In the genomic region with DNA sequence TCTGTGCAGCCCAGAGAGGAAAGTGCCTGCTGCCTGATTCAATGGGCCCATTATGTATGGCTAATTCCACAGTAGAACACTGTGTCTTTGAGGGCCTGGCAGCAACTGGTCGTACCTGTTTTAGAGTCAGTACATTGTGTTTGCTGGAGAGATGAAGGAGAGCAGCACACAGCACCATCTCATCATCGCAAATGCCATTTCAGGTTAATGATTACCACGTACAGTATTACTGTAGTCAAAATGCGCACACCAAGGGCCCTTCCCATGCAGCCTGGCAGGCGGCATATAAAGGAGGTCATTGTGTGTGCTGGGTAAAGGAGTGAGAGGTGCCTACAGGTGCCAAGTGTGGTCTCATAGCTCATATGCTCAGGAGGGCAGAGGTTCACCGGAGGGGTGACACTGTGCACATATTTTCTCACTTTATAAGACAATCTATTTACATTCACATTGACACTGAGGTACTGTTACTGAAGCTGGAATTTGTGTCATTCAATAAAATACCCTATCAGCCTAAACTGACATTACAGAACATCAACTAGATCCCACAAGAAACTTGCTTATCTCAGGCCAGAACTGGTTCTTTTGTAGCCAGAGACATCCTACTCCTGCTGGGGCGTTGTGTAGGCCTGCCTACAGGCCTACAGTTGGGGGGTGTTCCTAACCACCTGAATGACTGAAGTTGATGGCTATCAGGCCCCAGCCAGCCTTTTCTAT, we compare ENCODE assay signal across 1 cellular context.
TF ChIP-seq lines count a peak whose summit lies in the region.

No MANE protein-coding gene starts in this region.

TF ChIP-seq in HepG2, 621 proteins besides CTCF, POLR2A, EP300 and RAD21 (continued from another document and continues in another):
- TF ChIP-seq, protein P1, sequence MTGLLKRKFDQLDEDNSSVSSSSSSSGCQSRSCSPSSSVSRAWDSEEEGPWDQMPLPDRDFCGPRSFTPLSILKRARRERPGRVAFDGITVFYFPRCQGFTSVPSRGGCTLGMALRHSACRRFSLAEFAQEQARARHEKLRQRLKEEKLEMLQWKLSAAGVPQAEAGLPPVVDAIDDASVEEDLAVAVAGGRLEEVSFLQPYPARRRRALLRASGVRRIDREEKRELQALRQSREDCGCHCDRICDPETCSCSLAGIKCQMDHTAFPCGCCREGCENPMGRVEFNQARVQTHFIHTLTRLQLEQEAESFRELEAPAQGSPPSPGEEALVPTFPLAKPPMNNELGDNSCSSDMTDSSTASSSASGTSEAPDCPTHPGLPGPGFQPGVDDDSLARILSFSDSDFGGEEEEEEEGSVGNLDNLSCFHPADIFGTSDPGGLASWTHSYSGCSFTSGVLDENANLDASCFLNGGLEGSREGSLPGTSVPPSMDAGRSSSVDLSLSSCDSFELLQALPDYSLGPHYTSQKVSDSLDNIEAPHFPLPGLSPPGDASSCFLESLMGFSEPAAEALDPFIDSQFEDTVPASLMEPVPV (CRISPR knock-in tag; IDR thresholded peaks at IDR 0.05), result peak; percentile 34; the same call in 1 of the 2 replicates
- TF ChIP-seq, protein P2, sequence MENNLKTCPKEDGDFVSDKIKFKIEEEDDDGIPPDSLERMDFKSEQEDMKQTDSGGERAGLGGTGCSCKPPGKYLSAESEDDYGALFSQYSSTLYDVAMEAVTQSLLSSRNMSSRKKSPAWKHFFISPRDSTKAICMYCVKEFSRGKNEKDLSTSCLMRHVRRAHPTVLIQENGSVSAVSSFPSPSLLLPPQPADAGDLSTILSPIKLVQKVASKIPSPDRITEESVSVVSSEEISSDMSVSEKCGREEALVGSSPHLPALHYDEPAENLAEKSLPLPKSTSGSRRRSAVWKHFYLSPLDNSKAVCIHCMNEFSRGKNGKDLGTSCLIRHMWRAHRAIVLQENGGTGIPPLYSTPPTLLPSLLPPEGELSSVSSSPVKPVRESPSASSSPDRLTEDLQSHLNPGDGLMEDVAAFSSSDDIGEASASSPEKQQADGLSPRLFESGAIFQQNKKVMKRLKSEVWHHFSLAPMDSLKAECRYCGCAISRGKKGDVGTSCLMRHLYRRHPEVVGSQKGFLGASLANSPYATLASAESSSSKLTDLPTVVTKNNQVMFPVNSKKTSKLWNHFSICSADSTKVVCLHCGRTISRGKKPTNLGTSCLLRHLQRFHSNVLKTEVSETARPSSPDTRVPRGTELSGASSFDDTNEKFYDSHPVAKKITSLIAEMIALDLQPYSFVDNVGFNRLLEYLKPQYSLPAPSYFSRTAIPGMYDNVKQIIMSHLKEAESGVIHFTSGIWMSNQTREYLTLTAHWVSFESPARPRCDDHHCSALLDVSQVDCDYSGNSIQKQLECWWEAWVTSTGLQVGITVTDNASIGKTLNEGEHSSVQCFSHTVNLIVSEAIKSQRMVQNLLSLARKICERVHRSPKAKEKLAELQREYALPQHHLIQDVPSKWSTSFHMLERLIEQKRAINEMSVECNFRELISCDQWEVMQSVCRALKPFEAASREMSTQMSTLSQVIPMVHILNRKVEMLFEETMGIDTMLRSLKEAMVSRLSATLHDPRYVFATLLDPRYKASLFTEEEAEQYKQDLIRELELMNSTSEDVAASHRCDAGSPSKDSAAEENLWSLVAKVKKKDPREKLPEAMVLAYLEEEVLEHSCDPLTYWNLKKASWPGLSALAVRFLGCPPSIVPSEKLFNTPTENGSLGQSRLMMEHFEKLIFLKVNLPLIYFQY (CRISPR knock-in tag; IDR thresholded peaks at IDR 0.05; ENCODE audit: borderline replicate concordance), result peak; percentile 42; the same call in 1 of the 2 replicates
- TF ChIP-seq KDM4B (CRISPR knock-in tag; IDR thresholded peaks at IDR 0.05) (peak; percentile 74; the same call in 1 of the 2 replicates), NCOR1 (IDR thresholded peaks at IDR 0.05; ENCODE audit: borderline replicate concordance, low read length) (peak; percentile 55; the same call in 1 of the 2 replicates), ZNF263 (CRISPR knock-in tag; IDR thresholded peaks at IDR 0.05) (peak; percentile 52; the same call in 1 of the 2 replicates), KDM6A (CRISPR knock-in tag; IDR thresholded peaks at IDR 0.05; ENCODE audit: low read depth) (peak; percentile 50; the same call in 1 of the 2 replicates), PPARG (CRISPR knock-in tag; conservative IDR thresholded peaks at IDR 0.05) (peak; percentile 47; the same call in 1 of the 2 replicates), RARA (CRISPR knock-in tag; IDR thresholded peaks at IDR 0.05) (peak; percentile 61; the same call in 1 of the 2 replicates), SP5 (CRISPR knock-in tag; IDR thresholded peaks at IDR 0.05; ENCODE audit: borderline replicate concordance, low read depth) (peak; percentile 40; the same call in 1 of the 2 replicates), MYC (CRISPR knock-in tag; IDR thresholded peaks at IDR 0.05; ENCODE audit: borderline replicate concordance) (peak; percentile 62; the same call in 1 of the 2 replicates), ZFP36 (IDR thresholded peaks at IDR 0.05; ENCODE audit: borderline replicate concordance, low read depth, low read length, partially characterized antibody) (no peak), ASH2L (IDR thresholded peaks at IDR 0.05; ENCODE audit: insufficient read length, low read depth, low read length) (peak; percentile 37), MAFF (IDR thresholded peaks at IDR 0.05; ENCODE audit: low read depth, low read length) (0 out of 2 replicates have a peak, but pooled peaks have one; percentile 11), ZNF614 (CRISPR knock-in tag; IDR thresholded peaks at IDR 0.05; ENCODE audit: borderline replicate concordance) (peak; percentile 67; the same call in 1 of the 2 replicates), ZNF629 (CRISPR knock-in tag; conservative IDR thresholded peaks at IDR 0.05) (peak; percentile 82), MEF2D (CRISPR knock-in tag; IDR thresholded peaks at IDR 0.05) (peak; percentile 52), HOXA3 (CRISPR knock-in tag; IDR thresholded peaks at IDR 0.05) (peak; percentile 62; the same call in 1 of the 2 replicates), TBX3 (IDR thresholded peaks at IDR 0.05; ENCODE audit: borderline replicate concordance) (peak; percentile 91), SAP130 (CRISPR knock-in tag; IDR thresholded peaks at IDR 0.05; ENCODE audit: low read depth) (peak; percentile 60), HNRNPLL (IDR thresholded peaks at IDR 0.05; ENCODE audit: low read depth, low read length, poor library complexity, severe bottlenecking) (peak; percentile 53), ATF7 (IDR thresholded peaks at IDR 0.05) (no peak), ATF7 (CRISPR knock-in tag; IDR thresholded peaks at IDR 0.05) (0 out of 2 replicates have a peak, but pooled peaks have one; percentile 20), SOX6 (IDR thresholded peaks at IDR 0.05) (no peak), SOX6 (CRISPR knock-in tag; IDR thresholded peaks at IDR 0.05) (peak; percentile 87), ZNF605 (CRISPR knock-in tag; IDR thresholded peaks at IDR 0.05) (0 out of 2 replicates have a peak, but pooled peaks have one; percentile 56), HDAC1 (CRISPR knock-in tag; IDR thresholded peaks at IDR 0.05) (peak; percentile 46; the same call in 1 of the 2 replicates), ZNF264 (CRISPR knock-in tag; IDR thresholded peaks at IDR 0.05) (no peak), CCDC6 (CRISPR knock-in tag; IDR thresholded peaks at IDR 0.05) (0 out of 2 replicates have a peak, but pooled peaks have one; percentile 49), HMG20A (CRISPR knock-in tag; IDR thresholded peaks at IDR 0.05; ENCODE audit: borderline replicate concordance) (peak; percentile 61; the same call in 1 of the 2 replicates), ZMYM2 (CRISPR knock-in tag; IDR thresholded peaks at IDR 0.05) (0 out of 2 replicates have a peak, but pooled peaks have one; percentile 56), CHD4 (IDR thresholded peaks at IDR 0.05; ENCODE audit: borderline replicate concordance, low read length) (peak; percentile 80; the same call in 1 of the 2 replicates), KLF16 (CRISPR knock-in tag; IDR thresholded peaks at IDR 0.05) (0 out of 4 replicates have a peak, but pooled peaks of 1 of the 2 experiments have one; percentile 14)
- TF ChIP-seq, protein P3, sequence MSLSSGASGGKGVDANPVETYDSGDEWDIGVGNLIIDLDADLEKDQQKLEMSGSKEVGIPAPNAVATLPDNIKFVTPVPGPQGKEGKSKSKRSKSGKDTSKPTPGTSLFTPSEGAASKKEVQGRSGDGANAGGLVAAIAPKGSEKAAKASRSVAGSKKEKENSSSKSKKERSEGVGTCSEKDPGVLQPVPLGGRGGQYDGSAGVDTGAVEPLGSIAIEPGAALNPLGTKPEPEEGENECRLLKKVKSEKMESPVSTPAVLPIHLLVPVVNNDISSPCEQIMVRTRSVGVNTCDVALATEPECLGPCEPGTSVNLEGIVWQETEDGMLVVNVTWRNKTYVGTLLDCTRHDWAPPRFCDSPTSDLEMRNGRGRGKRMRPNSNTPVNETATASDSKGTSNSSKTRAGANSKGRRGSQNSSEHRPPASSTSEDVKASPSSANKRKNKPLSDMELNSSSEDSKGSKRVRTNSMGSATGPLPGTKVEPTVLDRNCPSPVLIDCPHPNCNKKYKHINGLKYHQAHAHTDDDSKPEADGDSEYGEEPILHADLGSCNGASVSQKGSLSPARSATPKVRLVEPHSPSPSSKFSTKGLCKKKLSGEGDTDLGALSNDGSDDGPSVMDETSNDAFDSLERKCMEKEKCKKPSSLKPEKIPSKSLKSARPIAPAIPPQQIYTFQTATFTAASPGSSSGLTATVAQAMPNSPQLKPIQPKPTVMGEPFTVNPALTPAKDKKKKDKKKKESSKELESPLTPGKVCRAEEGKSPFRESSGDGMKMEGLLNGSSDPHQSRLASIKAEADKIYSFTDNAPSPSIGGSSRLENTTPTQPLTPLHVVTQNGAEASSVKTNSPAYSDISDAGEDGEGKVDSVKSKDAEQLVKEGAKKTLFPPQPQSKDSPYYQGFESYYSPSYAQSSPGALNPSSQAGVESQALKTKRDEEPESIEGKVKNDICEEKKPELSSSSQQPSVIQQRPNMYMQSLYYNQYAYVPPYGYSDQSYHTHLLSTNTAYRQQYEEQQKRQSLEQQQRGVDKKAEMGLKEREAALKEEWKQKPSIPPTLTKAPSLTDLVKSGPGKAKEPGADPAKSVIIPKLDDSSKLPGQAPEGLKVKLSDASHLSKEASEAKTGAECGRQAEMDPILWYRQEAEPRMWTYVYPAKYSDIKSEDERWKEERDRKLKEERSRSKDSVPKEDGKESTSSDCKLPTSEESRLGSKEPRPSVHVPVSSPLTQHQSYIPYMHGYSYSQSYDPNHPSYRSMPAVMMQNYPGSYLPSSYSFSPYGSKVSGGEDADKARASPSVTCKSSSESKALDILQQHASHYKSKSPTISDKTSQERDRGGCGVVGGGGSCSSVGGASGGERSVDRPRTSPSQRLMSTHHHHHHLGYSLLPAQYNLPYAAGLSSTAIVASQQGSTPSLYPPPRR (CRISPR knock-in tag; IDR thresholded peaks at IDR 0.05; ENCODE audit: borderline replicate concordance), result peak; percentile 71
- TF ChIP-seq, protein P4, sequence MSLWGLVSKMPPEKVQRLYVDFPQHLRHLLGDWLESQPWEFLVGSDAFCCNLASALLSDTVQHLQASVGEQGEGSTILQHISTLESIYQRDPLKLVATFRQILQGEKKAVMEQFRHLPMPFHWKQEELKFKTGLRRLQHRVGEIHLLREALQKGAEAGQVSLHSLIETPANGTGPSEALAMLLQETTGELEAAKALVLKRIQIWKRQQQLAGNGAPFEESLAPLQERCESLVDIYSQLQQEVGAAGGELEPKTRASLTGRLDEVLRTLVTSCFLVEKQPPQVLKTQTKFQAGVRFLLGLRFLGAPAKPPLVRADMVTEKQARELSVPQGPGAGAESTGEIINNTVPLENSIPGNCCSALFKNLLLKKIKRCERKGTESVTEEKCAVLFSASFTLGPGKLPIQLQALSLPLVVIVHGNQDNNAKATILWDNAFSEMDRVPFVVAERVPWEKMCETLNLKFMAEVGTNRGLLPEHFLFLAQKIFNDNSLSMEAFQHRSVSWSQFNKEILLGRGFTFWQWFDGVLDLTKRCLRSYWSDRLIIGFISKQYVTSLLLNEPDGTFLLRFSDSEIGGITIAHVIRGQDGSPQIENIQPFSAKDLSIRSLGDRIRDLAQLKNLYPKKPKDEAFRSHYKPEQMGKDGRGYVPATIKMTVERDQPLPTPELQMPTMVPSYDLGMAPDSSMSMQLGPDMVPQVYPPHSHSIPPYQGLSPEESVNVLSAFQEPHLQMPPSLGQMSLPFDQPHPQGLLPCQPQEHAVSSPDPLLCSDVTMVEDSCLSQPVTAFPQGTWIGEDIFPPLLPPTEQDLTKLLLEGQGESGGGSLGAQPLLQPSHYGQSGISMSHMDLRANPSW (CRISPR knock-in tag; IDR thresholded peaks at IDR 0.05; ENCODE audit: borderline replicate concordance), result peak; percentile 91
- TF ChIP-seq, protein P5, sequence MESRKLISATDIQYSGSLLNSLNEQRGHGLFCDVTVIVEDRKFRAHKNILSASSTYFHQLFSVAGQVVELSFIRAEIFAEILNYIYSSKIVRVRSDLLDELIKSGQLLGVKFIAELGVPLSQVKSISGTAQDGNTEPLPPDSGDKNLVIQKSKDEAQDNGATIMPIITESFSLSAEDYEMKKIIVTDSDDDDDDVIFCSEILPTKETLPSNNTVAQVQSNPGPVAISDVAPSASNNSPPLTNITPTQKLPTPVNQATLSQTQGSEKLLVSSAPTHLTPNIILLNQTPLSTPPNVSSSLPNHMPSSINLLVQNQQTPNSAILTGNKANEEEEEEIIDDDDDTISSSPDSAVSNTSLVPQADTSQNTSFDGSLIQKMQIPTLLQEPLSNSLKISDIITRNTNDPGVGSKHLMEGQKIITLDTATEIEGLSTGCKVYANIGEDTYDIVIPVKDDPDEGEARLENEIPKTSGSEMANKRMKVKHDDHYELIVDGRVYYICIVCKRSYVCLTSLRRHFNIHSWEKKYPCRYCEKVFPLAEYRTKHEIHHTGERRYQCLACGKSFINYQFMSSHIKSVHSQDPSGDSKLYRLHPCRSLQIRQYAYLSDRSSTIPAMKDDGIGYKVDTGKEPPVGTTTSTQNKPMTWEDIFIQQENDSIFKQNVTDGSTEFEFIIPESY (CRISPR knock-in tag; IDR thresholded peaks at IDR 0.05), result 0 out of 2 replicates have a peak, but pooled peaks have one; percentile 19
- TF ChIP-seq, protein P6, sequence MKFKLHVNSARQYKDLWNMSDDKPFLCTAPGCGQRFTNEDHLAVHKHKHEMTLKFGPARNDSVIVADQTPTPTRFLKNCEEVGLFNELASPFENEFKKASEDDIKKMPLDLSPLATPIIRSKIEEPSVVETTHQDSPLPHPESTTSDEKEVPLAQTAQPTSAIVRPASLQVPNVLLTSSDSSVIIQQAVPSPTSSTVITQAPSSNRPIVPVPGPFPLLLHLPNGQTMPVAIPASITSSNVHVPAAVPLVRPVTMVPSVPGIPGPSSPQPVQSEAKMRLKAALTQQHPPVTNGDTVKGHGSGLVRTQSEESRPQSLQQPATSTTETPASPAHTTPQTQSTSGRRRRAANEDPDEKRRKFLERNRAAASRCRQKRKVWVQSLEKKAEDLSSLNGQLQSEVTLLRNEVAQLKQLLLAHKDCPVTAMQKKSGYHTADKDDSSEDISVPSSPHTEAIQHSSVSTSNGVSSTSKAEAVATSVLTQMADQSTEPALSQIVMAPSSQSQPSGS (CRISPR knock-in tag; IDR thresholded peaks at IDR 0.05), result peak; percentile 9; the same call in 1 of the 2 replicates
- TF ChIP-seq, protein P7, sequence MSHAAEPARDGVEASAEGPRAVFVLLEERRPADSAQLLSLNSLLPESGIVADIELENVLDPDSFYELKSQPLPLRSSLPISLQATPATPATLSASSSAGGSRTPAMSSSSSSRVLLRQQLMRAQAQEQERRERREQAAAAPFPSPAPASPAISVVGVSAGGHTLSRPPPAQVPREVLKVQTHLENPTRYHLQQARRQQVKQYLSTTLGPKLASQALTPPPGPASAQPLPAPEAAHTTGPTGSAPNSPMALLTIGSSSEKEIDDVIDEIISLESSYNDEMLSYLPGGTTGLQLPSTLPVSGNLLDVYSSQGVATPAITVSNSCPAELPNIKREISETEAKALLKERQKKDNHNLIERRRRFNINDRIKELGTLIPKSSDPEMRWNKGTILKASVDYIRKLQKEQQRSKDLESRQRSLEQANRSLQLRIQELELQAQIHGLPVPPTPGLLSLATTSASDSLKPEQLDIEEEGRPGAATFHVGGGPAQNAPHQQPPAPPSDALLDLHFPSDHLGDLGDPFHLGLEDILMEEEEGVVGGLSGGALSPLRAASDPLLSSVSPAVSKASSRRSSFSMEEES (CRISPR knock-in tag; IDR thresholded peaks at IDR 0.05), result peak; percentile 49
